17 cellular contexts compared by ENCODE assay signal in genomic region chr9:116190595-116190994, GRCh38.
"Had no signal": no experiment of that assay in that cellular context is flagged by ENCODE, and none has a peak within 500 bp of the region (broad histone marks: within the 10 kb centered on the region; RNA-seq: fewer than 3 reads in every experiment).

No MANE protein-coding gene starts in this region.

- H3K27me3 Mint-ChIP-seq: activated CD4-positive, alpha-beta memory T cell treated with anti-CD3 and anti-CD28 coated beads, Interleukin-2, amount 10 ng/mL, durations not matched to agents 7 days and 5 days; stimulated activated naive B cell treated with anti-CD40 and anti-IgM and Interleukin-4, amounts not matched to agents 10 μg/mL and 1 μg/mL and 100 μg/mL, for 72 hours had no signal

- H3K36me3 Mint-ChIP-seq: activated naive CD8-positive, alpha-beta T cell; stimulated activated naive B cell treated with anti-CD40 and anti-IgM and Interleukin-4, amounts not matched to agents 10 μg/mL and 1 μg/mL and 100 μg/mL, for 72 hours had no signal

- H3K4me3 ChIP-seq: esophagus muscularis mucosa, right atrium auricular region, spleen had no signal

- H3K4me3 Mint-ChIP-seq: activated CD4-positive, alpha-beta memory T cell treated with anti-CD3 and anti-CD28 coated beads, Interleukin-2, amount 10 ng/mL, durations not matched to agents 7 days and 5 days; activated naive CD8-positive, alpha-beta T cell; stimulated activated naive B cell treated with anti-CD40 and anti-IgM and Interleukin-4, amounts not matched to agents 10 μg/mL and 1 μg/mL and 100 μg/mL, for 72 hours had no signal

- DNase-seq: activated CD4-positive, alpha-beta memory T cell treated with anti-CD3 and anti-CD28 coated beads, Interleukin-2, amount 10 ng/mL, durations not matched to agents 7 days and 5 days; activated gamma-delta T cell; activated T-cell treated with anti-CD3 and anti-CD28 coated beads, Interleukin-2, amount 50 U/mL, for 48 hours; amygdala; cerebellar nuclear complex; dermis blood vessel endothelial cell; midbrain; spleen; stimulated activated CD4-positive, alpha-beta T cell treated with anti-CD3 and anti-CD28 coated beads, Interleukin-1b, Interleukin-23, amount 100 ng/mL, for 48 hours; stimulated activated naive B cell treated with anti-CD40 and anti-IgM and Interleukin-4, amounts not matched to agents 10 μg/mL and 1 μg/mL and 100 μg/mL, for 72 hours; substantia nigra; SW 1271; trophoblast cell had no signal

- H3K27me3 ChIP-seq: right atrium auricular region, spleen had no signal

- H3K27ac ChIP-seq: esophagus muscularis mucosa, spleen, VCaP had no signal

- H3K4me1 Mint-ChIP-seq: activated CD4-positive, alpha-beta memory T cell treated with anti-CD3 and anti-CD28 coated beads, Interleukin-2, amount 10 ng/mL, durations not matched to agents 7 days and 5 days; stimulated activated naive B cell treated with anti-CD40 and anti-IgM and Interleukin-4, amounts not matched to agents 10 μg/mL and 1 μg/mL and 100 μg/mL, for 72 hours had no signal

- H3K4me1 ChIP-seq: esophagus muscularis mucosa, right atrium auricular region, spleen had no signal

- H3K27ac Mint-ChIP-seq: activated CD4-positive, alpha-beta memory T cell treated with anti-CD3 and anti-CD28 coated beads, Interleukin-2, amount 10 ng/mL, durations not matched to agents 7 days and 5 days; activated naive CD8-positive, alpha-beta T cell; stimulated activated naive B cell treated with anti-CD40 and anti-IgM and Interleukin-4, amounts not matched to agents 10 μg/mL and 1 μg/mL and 100 μg/mL, for 72 hours had no signal

- H3K36me3 ChIP-seq: esophagus muscularis mucosa, right atrium auricular region, spleen had no signal

- ATAC-seq: stimulated activated naive B cell treated with anti-CD40 and anti-IgM and Interleukin-4, amounts not matched to agents 10 μg/mL and 1 μg/mL and 100 μg/mL, for 72 hours had no signal

- H3K9me3 ChIP-seq: esophagus muscularis mucosa, right atrium auricular region, spleen had no signal
